ENCODE assay signal across 14 cellular contexts in the genomic region with DNA sequence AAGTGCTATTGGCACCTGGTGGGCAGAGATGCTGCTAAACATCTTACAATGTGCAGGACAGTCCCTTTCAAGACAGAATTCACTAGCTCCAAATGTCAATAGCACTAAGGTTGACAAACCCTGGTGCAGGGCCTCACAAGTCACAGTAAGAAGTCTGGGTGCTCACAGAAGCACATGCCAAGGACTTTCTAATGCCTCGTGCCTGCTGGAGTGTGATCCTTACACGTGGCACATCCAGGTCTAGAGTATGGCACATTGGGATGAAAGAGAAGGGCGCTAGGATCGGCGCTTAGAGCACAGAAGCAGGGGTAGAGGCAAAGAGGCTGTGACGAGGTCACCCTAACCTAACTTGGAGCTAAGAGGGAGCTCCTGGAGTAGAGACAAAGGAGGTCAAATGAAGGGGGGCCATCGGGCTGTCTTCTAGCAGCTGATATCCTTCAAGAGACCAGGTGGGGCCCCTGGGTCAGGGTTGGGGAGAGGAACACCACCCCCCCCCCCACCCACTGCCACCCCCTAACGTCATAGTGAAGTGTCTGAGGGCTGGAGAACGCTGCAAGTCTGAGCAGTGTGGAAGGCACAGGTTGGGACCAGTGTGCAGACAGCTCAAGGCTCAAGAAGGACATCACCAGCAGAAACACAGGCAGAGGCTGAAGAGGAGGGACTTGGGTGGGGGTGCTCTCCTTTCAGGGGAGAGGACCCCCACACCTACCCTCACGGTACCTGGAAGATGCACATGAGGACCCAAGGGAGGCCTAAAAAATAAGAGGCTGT.
DNase-seq lines count a peak whose midpoint lies in the region; ATAC-seq and TF ChIP-seq lines count a peak whose summit lies in the region.
"Had no signal": no experiment of that assay in that cellular context is flagged by ENCODE, and none has a peak within 500 bp of the region (broad histone marks: within the 10 kb centered on the region; RNA-seq: fewer than 3 reads in every experiment).

No MANE protein-coding gene starts in this region.

- intact Hi-C loops in HCT116 (cut with micrococcal nuclease) (no loop called here), adrenal gland (cut with DNase I) (no loop called here)

- no peaks in the 10 kb centered on the region for H3K79me2 ChIP-seq in HCT116 (ENCODE audit: insufficient read depth, low read length)

- no peak overlapping the region for H2AFZ ChIP-seq in HCT116 (ENCODE audit: low read depth, low read length, poor library complexity, severe bottlenecking)

- peaks cover 4% of the 10 kb centered on the region for H3K36me3 Mint-ChIP-seq in mesothelial cell of epicardium

- TF ChIP-seq POLR2A in HCT116 (IDR thresholded peaks at IDR 0.05; ENCODE audit: borderline replicate concordance, extremely low read depth, insufficient read depth, insufficient read length) (no peak), adrenal gland (IDR thresholded peaks at IDR 0.05) (no peak)

- H3K27me3 Mint-ChIP-seq in mesothelial cell of epicardium (ENCODE audit: low read depth) = no peaks in the 10 kb centered on the region
- H3K27me3 Mint-ChIP-seq: CD4-positive, alpha-beta memory T cell; T-cell had no signal

- H3K4me1 Mint-ChIP-seq in mesothelial cell of epicardium = peaks cover 35% of the 10 kb centered on the region

- H3K4me3 ChIP-seq in BLaER1 treated with 17β-estradiol and CSF1 and Interleukin-3, amounts not matched to agents 10 nM and 100 nM = no peak overlapping the region
- H3K4me3 ChIP-seq in HCT116 (replicated peaks in 1 of 2; ENCODE audit: low read depth in 1 of 2, low read length in 2 of 2) (peak overlapping the region in 1 of 2 experiments; percentile 42; a peak in 2 of 4 replicates), adrenal gland (no peak overlapping the region)
- H3K4me3 ChIP-seq: ovary had no signal

- H3K4me3 Mint-ChIP-seq in mesothelial cell of epicardium = no peak overlapping the region
- H3K4me3 Mint-ChIP-seq: T-cell had no signal

- H3K4me2 ChIP-seq in BLaER1 treated with 17β-estradiol and CSF1 and Interleukin-3, amounts not matched to agents 10 nM and 100 nM = peak overlapping the region in 6 of 11 experiments; percentile 78 to 84 (median 81); a peak in 11 of 22 replicates
- peak overlapping the region; percentile 72 for H3K4me2 ChIP-seq in HCT116 (ENCODE audit: low read length)
- H3K4me2 ChIP-seq: KMS-11 had no signal

- POLR2A ChIA-PET in HCT116 (lab: Charles Lee) = no interaction called here

- no peak overlapping the region for H3K9ac ChIP-seq in BLaER1 treated with 17β-estradiol and CSF1 and Interleukin-3, amounts not matched to agents 10 nM and 100 nM
- H3K9ac ChIP-seq in HCT116 (ENCODE audit: low read length) = peak overlapping the region; percentile 41
- H3K9ac ChIP-seq: KMS-11 had no signal

- peak; percentile 45 for ATAC-seq in HCT116
- ATAC-seq in HG02571 (IDR thresholded peaks at IDR 0.05; ENCODE audit: unreplicated experiment) = no peak
- no peak for ATAC-seq in HG03175 (IDR thresholded peaks at IDR 0.05; ENCODE audit: unreplicated experiment)
- no peak for ATAC-seq in HG02642 (IDR thresholded peaks at IDR 0.05; ENCODE audit: poor library complexity, unreplicated experiment)
- no peak for ATAC-seq in HG02623 (IDR thresholded peaks at IDR 0.05; ENCODE audit: unreplicated experiment)
- ATAC-seq: T-cell had no signal

- H3K27ac ChIP-seq in BLaER1 treated with 17β-estradiol and CSF1 and Interleukin-3, amounts not matched to agents 10 nM and 100 nM = peak overlapping the region in 7 of 11 experiments; percentile 7 to 82 (median 64); a peak in 6 of 22 replicates
- H3K27ac ChIP-seq in HCT116 (ENCODE audit: low read depth, low read length) = peak overlapping the region; percentile 77
- peak overlapping the region in 3 of 5 donors; percentile 2 to 65 (median 64) for H3K27ac ChIP-seq in adrenal gland
- H3K27ac ChIP-seq: KMS-11, ovary had no signal

- peak overlapping the region; percentile 53 for H3K27ac Mint-ChIP-seq in mesothelial cell of epicardium

- RAD21 ChIA-PET in HCT116 (lab: Charles Lee; ENCODE audit: low non-redundant PET in 1 of 2, low total read pairs in 2 of 2, uncharacterized antibody in 2 of 2, unreplicated experiment in 2 of 2) = interaction anchor here (0.6 to 0.9 kb wide), 3 partner anchors 12 to 55 kb away, joined by 3 to 6 read pairs (median 3); no protein-coding TSS in a partner anchor

- CTCF ChIA-PET in HCT116 (lab: Charles Lee) = interaction anchor here (1.3 to 1.6 kb wide), 2 partner anchors 54 to 232 kb away, joined by 3 to 5 read pairs; no protein-coding TSS in a partner anchor

- peaks cover 0 to 37% (median 14%) of the 10 kb centered on the region in 11 experiments; a peak in 9 of 22 replicates for H3K36me3 ChIP-seq in BLaER1 treated with 17β-estradiol and CSF1 and Interleukin-3, amounts not matched to agents 10 nM and 100 nM
- H3K36me3 ChIP-seq in HCT116 (ENCODE audit: control insufficient read depth in 1 of 2, insufficient read depth in 2 of 2, low read length in 2 of 2) (no peaks in the 10 kb centered on the region), adrenal gland (replicated peaks in 1 of 2) (no peaks in the 10 kb centered on the region)
- H3K36me3 ChIP-seq: ovary had no signal

- no peaks in the 10 kb centered on the region for H3K27me3 ChIP-seq in BLaER1 treated with 17β-estradiol and CSF1 and Interleukin-3, amounts not matched to agents 10 nM and 100 nM
- H3K27me3 ChIP-seq in HCT116 (ENCODE audit: insufficient read depth, low read length) (no peaks in the 10 kb centered on the region), adrenal gland (no peaks in the 10 kb centered on the region)
- H3K27me3 ChIP-seq: ovary had no signal

- no TSS peak for BruUV-seq in HCT116 (replicated peaks; lab: Mats Ljungman, UMichigan)

- WGBS in adrenal gland, 4 donors = 84 to 89% (median 88%) methylated on average over 8 to 10 of the region's 10 CpGs

- TF ChIP-seq CTCF in HCT116 (IDR thresholded peaks at IDR 0.05 in 2 of 3, conservative IDR thresholded peaks at IDR 0.05 in 1 of 3; ENCODE audit: borderline replicate concordance in 1 of 3, insufficient read depth in 1 of 3, low read depth in 2 of 3, low read length in 2 of 3) (no peak), adrenal gland (IDR thresholded peaks at IDR 0.05) (no peak), mesothelial cell of epicardium (IDR thresholded peaks at IDR 0.05; ENCODE audit: unreplicated experiment) (no peak)

- H3K9me3 Mint-ChIP-seq in mesothelial cell of epicardium = no peaks in the 10 kb centered on the region
- H3K9me3 Mint-ChIP-seq: CD4-positive, alpha-beta memory T cell; T-cell had no signal

- peaks cover 0 to 15% (median 0%) of the 10 kb centered on the region in 11 experiments; a peak in 4 of 22 replicates for H4K20me1 ChIP-seq in BLaER1 treated with 17β-estradiol and CSF1 and Interleukin-3, amounts not matched to agents 10 nM and 100 nM
- H4K20me1 ChIP-seq in HCT116 (ENCODE audit: insufficient read depth) = no peaks in the 10 kb centered on the region

- no peaks in the 10 kb centered on the region for H3K9me2 ChIP-seq in HCT116 (ENCODE audit: insufficient read depth)

- H3K4me1 ChIP-seq in BLaER1 treated with 17β-estradiol and CSF1 and Interleukin-3, amounts not matched to agents 10 nM and 100 nM = peaks cover 13 to 71% (median 24%) of the 10 kb centered on the region in 10 experiments
- H3K4me1 ChIP-seq in HCT116 (ENCODE audit: control insufficient read depth in 1 of 2, insufficient read depth in 2 of 2, low read length in 2 of 2) (peaks cover 62 to 66% of the 10 kb centered on the region in 2 experiments), adrenal gland (replicated peaks in 1 of 2) (peaks cover 6 to 48% of the 10 kb centered on the region in 2 donors)

- no peaks in the 10 kb centered on the region for H3K9me3 ChIP-seq in BLaER1 treated with 17β-estradiol and CSF1 and Interleukin-3, amounts not matched to agents 10 nM and 100 nM (replicated peaks in 1 of 11)
- H3K9me3 ChIP-seq in HCT116 (ENCODE audit: control insufficient read depth in 1 of 2, insufficient read depth in 1 of 2, low read depth in 1 of 2, low read length in 2 of 2) (no peaks in the 10 kb centered on the region), adrenal gland (replicated peaks in 1 of 3) (no peaks in the 10 kb centered on the region)
- H3K9me3 ChIP-seq: ovary had no signal

- no peak for DNase-seq in HCT116 (ENCODE audit: low read depth, low spot score)
- DNase-seq in adrenal gland = no peak
- no peak for DNase-seq in mesothelial cell of epicardium (ENCODE audit: low spot score in 2 of 2, unreplicated experiment in 2 of 2)
- DNase-seq: CD4-positive, alpha-beta memory T cell; NCI-H2081; NK-92 treated with Interleukin-12 subunit alpha and Interleukin-12 subunit beta, amount 100 ng/mL, for 24 hours; ovary; T-cell had no signal

- TF ChIP-seq RAD21 in HCT116 (IDR thresholded peaks at IDR 0.05; ENCODE audit: low read depth) = no peak

TF ChIP-seq in HCT116, 20 proteins besides CTCF, POLR2A, EP300 and RAD21:
- TF ChIP-seq YY1 (IDR thresholded peaks at IDR 0.05; ENCODE audit: extremely low read depth, insufficient replicate concordance, low read depth, low read length) = no peak
- TF ChIP-seq, protein P1, sequence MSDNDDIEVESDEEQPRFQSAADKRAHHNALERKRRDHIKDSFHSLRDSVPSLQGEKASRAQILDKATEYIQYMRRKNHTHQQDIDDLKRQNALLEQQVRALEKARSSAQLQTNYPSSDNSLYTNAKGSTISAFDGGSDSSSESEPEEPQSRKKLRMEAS (IDR thresholded peaks at IDR 0.05) = peak; percentile 30; the same call in 1 of the 2 replicates
